9 cellular contexts compared by ENCODE assay signal in genomic region chr17:59851431-59852375, GRCh38. TPM values are rescaled to one million over a fixed set of nuclear protein-coding genes. Genes with fewer than 3 reads are reported as not detected.
DNase-seq lines count a peak whose midpoint lies in the region; ATAC-seq, FAIRE-seq and TF ChIP-seq lines count a peak whose summit lies in the region.
"Had no signal": no experiment of that assay in that cellular context is flagged by ENCODE, and none has a peak within 500 bp of the region (broad histone marks: within the 10 kb centered on the region; RNA-seq: fewer than 3 reads in every experiment).

No MANE protein-coding gene starts in this region.

- DNase-seq in RPMI7951 (ENCODE audit: low read depth) (peak; percentile 89), fibroblast of the aortic adventitia (ENCODE audit: low read depth) (peak; percentile 54), progenitor cell of endocrine pancreas (ENCODE audit: low spot score, unreplicated experiment) (no peak), C1 segment of cervical spinal cord (lab: John Stamatoyannopoulos, UW) (no peak), GM19239 (ENCODE audit: insufficient read length, low spot score) (no peak), G401 (ENCODE audit: low spot score) (no peak)
- DNase-seq: NCI-H524 had no signal

- H3K4me3 ChIP-seq in fibroblast of the aortic adventitia (ENCODE audit: low read depth, low read length) = no peak overlapping the region

- in situ Hi-C loops in G401 (cut with HindIII; ENCODE audit: low sequenced_read_pairs) = no loop called here

- no peak for ATAC-seq in GM18511 (IDR thresholded peaks at IDR 0.05; ENCODE audit: unreplicated experiment)

- H3K27ac Mint-ChIP-seq in progenitor cell of endocrine pancreas = peak overlapping the region; percentile 57

- H3K4me1 Mint-ChIP-seq in progenitor cell of endocrine pancreas (ENCODE audit: low read depth) = peaks cover 48% of the 10 kb centered on the region

- peaks cover 2% of the 10 kb centered on the region for H3K36me3 Mint-ChIP-seq in progenitor cell of endocrine pancreas (ENCODE audit: insufficient read depth)

- FAIRE-seq in GM19239 (lab: Jason Lieb, UNC) = no peak

- no peaks in the 10 kb centered on the region for H3K27me3 Mint-ChIP-seq in progenitor cell of endocrine pancreas

- peaks cover 3% of the 10 kb centered on the region for H3K9me3 Mint-ChIP-seq in progenitor cell of endocrine pancreas (ENCODE audit: low read depth)

- no peak for TF ChIP-seq CTCF in C4-2B (conservative IDR thresholded peaks at IDR 0.05)
- TF ChIP-seq CTCF in fibroblast of the aortic adventitia (IDR thresholded peaks at IDR 0.05; ENCODE audit: insufficient read depth, low read length) = no peak
- no peak for TF ChIP-seq CTCF in progenitor cell of endocrine pancreas (IDR thresholded peaks at IDR 0.05; ENCODE audit: unreplicated experiment)

- peak overlapping the region; percentile 26 for H3K4me3 Mint-ChIP-seq in progenitor cell of endocrine pancreas (ENCODE audit: low read depth)

- H3K27ac ChIP-seq in C4-2B = peak overlapping the region; percentile 90

RNA-seq across cellular contexts. Expression of gene TUBD1, which starts 41.0 kb away (rescaled TPM):
- total RNA-seq in RPMI7951 (2014; rRNA removed; shearing (Covaris generic)) = 9.7 and 10.8 TPM in 2 replicates
- total RNA-seq in fibroblast of the aortic adventitia (ENCODE audit: low replicate concordance) (4.0 and 6.9 TPM in 2 replicates), progenitor cell of endocrine pancreas (31.7 and 31.8 TPM in 2 replicates)
- 16.7 and 24.0 TPM in 2 replicates for total RNA-seq in G401 (2014; rRNA removed; shearing (Covaris generic))

RNA-seq across cellular contexts. Expression of gene RPS6KB1, which starts 41.2 kb away (rescaled TPM):
- 12.4 and 17.4 TPM in 2 replicates for total RNA-seq in RPMI7951 (2014; rRNA removed; shearing (Covaris generic))
- total RNA-seq in fibroblast of the aortic adventitia (ENCODE audit: low replicate concordance) (23.2 and 23.9 TPM in 2 replicates), progenitor cell of endocrine pancreas (48.9 and 53.8 TPM in 2 replicates)
- total RNA-seq in G401 (2014; rRNA removed; shearing (Covaris generic)) = 16.6 and 23.0 TPM in 2 replicates

Comparison
In these comparisons a context has a peak if more than half of its experiments do, and no peak if none do; other contexts are left out.
1. DNase-seq: peak in RPMI7951 (single experiment) and fibroblast of the aortic adventitia (single experiment); none in progenitor cell of endocrine pancreas (single experiment), C1 segment of cervical spinal cord (0 of 14), GM19239 (single experiment) and G401 (single experiment).